In the genomic region with DNA sequence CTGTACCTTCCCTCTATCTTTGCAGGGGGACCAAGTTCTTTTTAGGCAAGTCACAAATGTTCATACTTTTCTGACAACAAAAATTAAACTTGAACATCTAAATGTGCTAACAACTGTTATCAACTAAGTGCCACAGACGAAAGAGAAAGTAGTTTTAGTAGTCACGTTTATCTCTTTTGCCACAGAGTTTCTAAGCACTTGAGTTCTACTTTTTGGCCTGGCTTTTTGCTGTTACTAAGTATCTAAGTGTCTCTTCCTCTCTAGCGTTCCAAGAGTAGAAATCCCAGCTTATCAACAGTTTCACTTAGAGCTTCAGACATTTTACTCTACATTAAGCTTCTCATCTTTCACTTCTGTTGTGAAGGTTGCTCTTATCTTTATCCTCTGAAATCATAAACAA, we compare ENCODE assay signal across 14 cellular contexts. TPM values are rescaled to one million over a fixed set of nuclear protein-coding genes. Genes with fewer than 3 reads are reported as not detected.
DNase-seq lines count a peak whose midpoint lies in the region; ATAC-seq, FAIRE-seq and TF ChIP-seq lines count a peak whose summit lies in the region.
"Had no signal": no experiment of that assay in that cellular context is flagged by ENCODE, and none has a peak within 500 bp of the region (broad histone marks: within the 10 kb centered on the region; RNA-seq: fewer than 3 reads in every experiment).

No MANE protein-coding gene starts in this region.

- DNase-seq in activated CD4-positive, alpha-beta T cell treated with anti-CD3 and anti-CD28 coated beads, Interleukin-2, amount 10 ng/mL, durations not matched to agents 7 days and 5 days, result no peak
- DNase-seq in activated CD4-positive, alpha-beta T cell treated with anti-CD3 and anti-CD28 coated beads for 48 hours, result no peak
- DNase-seq in psoas muscle (no peak), cerebellum (ENCODE audit: low spot score) (no peak), RCC 7860 (ENCODE audit: low spot score) (no peak), NCI-H82 (lab: John Stamatoyannopoulos, UW) (no peak)
- DNase-seq: brain microvascular endothelial cell, foreskin fibroblast, NCI-H1417, sigmoid colon had no signal

- H3K27me3 ChIP-seq in OCI-LY3 (ENCODE audit: low read depth, low read length) (no peaks in the 10 kb centered on the region), psoas muscle (ENCODE audit: insufficient read depth in 3 of 3, low read length in 2 of 3) (no peaks in the 10 kb centered on the region)
- H3K27me3 ChIP-seq: brain microvascular endothelial cell, sigmoid colon had no signal

- H3K4me3 Mint-ChIP-seq in activated CD4-positive, alpha-beta T cell treated with anti-CD3 and anti-CD28 coated beads, Interleukin-2, amount 10 ng/mL, durations not matched to agents 7 days and 5 days, result peak overlapping the region; percentile 5
- peak overlapping the region; percentile 4 for H3K4me3 Mint-ChIP-seq in dendritic cell treated with granulocyte-macrophage colony-stimulating factor and Interleukin-4, amounts not matched to agents 40 ng/mL and 50 ng/mL, for 4 days

- H3K4me2 ChIP-seq in OCI-LY3 (ENCODE audit: low read length), result peak overlapping the region; percentile 34
- H3K4me2 ChIP-seq: A549 had no signal

- H3K79me2 ChIP-seq in OCI-LY3 (ENCODE audit: low read length), result peaks cover 76% of the 10 kb centered on the region

- H4K20me1 ChIP-seq in OCI-LY3 (ENCODE audit: insufficient read depth, low read length), result peaks cover 36% of the 10 kb centered on the region

- no peak for TF ChIP-seq CTCF in OCI-LY3 (IDR thresholded peaks at IDR 0.05; ENCODE audit: low read depth, low read length)
- no peak for TF ChIP-seq CTCF in psoas muscle (IDR thresholded peaks at IDR 0.05)

- FAIRE-seq in RCC 7860 (lab: Jason Lieb, UNC), result no peak
- FAIRE-seq: A549 had no signal

- H2AFZ ChIP-seq in OCI-LY3 (ENCODE audit: low read depth, low read length), result no peak overlapping the region

- H3K36me3 ChIP-seq in OCI-LY3 (replicated peaks; ENCODE audit: low read depth, low read length), result peaks cover 19% of the 10 kb centered on the region
- peaks cover 0 to 14% of the 10 kb centered on the region in 2 donors for H3K36me3 ChIP-seq in psoas muscle (ENCODE audit: insufficient read depth in 1 of 2, low read depth in 1 of 2)
- H3K36me3 ChIP-seq: brain microvascular endothelial cell had no signal

- 33 to 61% (median 34%) methylated on average over 3 of the region's 3 CpGs for WGBS in psoas muscle, 3 donors

- no peak overlapping the region for H3K9ac ChIP-seq in OCI-LY3 (ENCODE audit: low read length)

- POLR2A ChIA-PET in activated CD4-positive, alpha-beta T cell treated with anti-CD3 and anti-CD28 coated beads, Interleukin-2, amount 10 ng/mL, durations not matched to agents 7 days and 5 days (lab: Charles Lee), result no interaction called here

- H3K4me3 ChIP-seq in OCI-LY3 (ENCODE audit: low read length) (peak overlapping the region; percentile 13; the same call in 1 of the 2 replicates), psoas muscle (no peak overlapping the region)
- H3K4me3 ChIP-seq: A549, lung, sigmoid colon had no signal

- CTCF ChIA-PET in activated CD4-positive, alpha-beta T cell treated with anti-CD3 and anti-CD28 coated beads, Interleukin-2, amount 10 ng/mL, durations not matched to agents 7 days and 5 days (lab: Charles Lee), result interaction anchor here (0.5 kb wide), 1 partner anchor 25 kb away, joined by 4 read pairs; no protein-coding TSS in a partner anchor

- peaks cover 32% of the 10 kb centered on the region for H3K36me3 Mint-ChIP-seq in activated CD4-positive, alpha-beta T cell treated with anti-CD3 and anti-CD28 coated beads, Interleukin-2, amount 10 ng/mL, durations not matched to agents 7 days and 5 days (ENCODE audit: low read depth)
- H3K36me3 Mint-ChIP-seq in dendritic cell treated with granulocyte-macrophage colony-stimulating factor and Interleukin-4, amounts not matched to agents 40 ng/mL and 50 ng/mL, for 4 days (ENCODE audit: low read depth), result peaks cover 70% of the 10 kb centered on the region

- no peaks in the 10 kb centered on the region for H3K9me3 Mint-ChIP-seq in activated CD4-positive, alpha-beta T cell treated with anti-CD3 and anti-CD28 coated beads, Interleukin-2, amount 10 ng/mL, durations not matched to agents 7 days and 5 days
- no peaks in the 10 kb centered on the region for H3K9me3 Mint-ChIP-seq in dendritic cell treated with granulocyte-macrophage colony-stimulating factor and Interleukin-4, amounts not matched to agents 40 ng/mL and 50 ng/mL, for 4 days

- peak overlapping the region; percentile 72 for H3K27ac Mint-ChIP-seq in activated CD4-positive, alpha-beta T cell treated with anti-CD3 and anti-CD28 coated beads, Interleukin-2, amount 10 ng/mL, durations not matched to agents 7 days and 5 days
- peak overlapping the region; percentile 61 for H3K27ac Mint-ChIP-seq in dendritic cell treated with granulocyte-macrophage colony-stimulating factor and Interleukin-4, amounts not matched to agents 40 ng/mL and 50 ng/mL, for 4 days

- H3K9me3 ChIP-seq in OCI-LY3 (ENCODE audit: insufficient read depth, low read length), result no peaks in the 10 kb centered on the region
- no peaks in the 10 kb centered on the region for H3K9me3 ChIP-seq in psoas muscle
- H3K9me3 ChIP-seq: A549, sigmoid colon had no signal

- H3K27ac ChIP-seq in OCI-LY3 (ENCODE audit: low read length) (no peak overlapping the region), psoas muscle (peak overlapping the region; percentile 23)
- H3K27ac ChIP-seq: A549, brain microvascular endothelial cell, sigmoid colon had no signal

- ATAC-seq in psoas muscle, result no peak
- ATAC-seq: A549 had no signal

- intact Hi-C loops in dendritic cell treated with granulocyte-macrophage colony-stimulating factor and Interleukin-4, amounts not matched to agents 40 ng/mL and 50 ng/mL, for 4 days (cut with micrococcal nuclease), result no loop called here
- intact Hi-C loops in psoas muscle (cut with DNase I), result no loop called here

- no peaks in the 10 kb centered on the region for H3K27me3 Mint-ChIP-seq in activated CD4-positive, alpha-beta T cell treated with anti-CD3 and anti-CD28 coated beads, Interleukin-2, amount 10 ng/mL, durations not matched to agents 7 days and 5 days
- no peaks in the 10 kb centered on the region for H3K27me3 Mint-ChIP-seq in dendritic cell treated with granulocyte-macrophage colony-stimulating factor and Interleukin-4, amounts not matched to agents 40 ng/mL and 50 ng/mL, for 4 days

- peaks cover 30% of the 10 kb centered on the region for H3K4me1 Mint-ChIP-seq in activated CD4-positive, alpha-beta T cell treated with anti-CD3 and anti-CD28 coated beads, Interleukin-2, amount 10 ng/mL, durations not matched to agents 7 days and 5 days
- H3K4me1 Mint-ChIP-seq in dendritic cell treated with granulocyte-macrophage colony-stimulating factor and Interleukin-4, amounts not matched to agents 40 ng/mL and 50 ng/mL, for 4 days (ENCODE audit: low read depth), result peaks cover 27% of the 10 kb centered on the region

- H3K4me1 ChIP-seq in OCI-LY3 (ENCODE audit: low read length), result peaks cover 12% of the 10 kb centered on the region
- H3K4me1 ChIP-seq in psoas muscle, result peaks cover 23% of the 10 kb centered on the region
- H3K4me1 ChIP-seq: A549 had no signal

RNA-seq across cellular contexts. Expression of a gene that starts 34.3 kb away (rescaled TPM):
- total RNA-seq in activated CD4-positive, alpha-beta T cell treated with anti-CD3 and anti-CD28 coated beads, Interleukin-2, amount 10 ng/mL, durations not matched to agents 7 days and 5 days, result 10 to 100 TPM; 73.4 to 75.4 TPM
- total RNA-seq in psoas muscle (10 to 100 TPM; 34.8 to 53.1 (median 43.1) TPM), cerebellum (19.4 TPM)
- polyA plus RNA-seq in psoas muscle, result 1 to 10 TPM; 3.4 to 9.4 (median 5.7) TPM

RNA-seq across cellular contexts. Expression of a gene that starts 58.0 kb away (rescaled TPM):
- total RNA-seq in activated CD4-positive, alpha-beta T cell treated with anti-CD3 and anti-CD28 coated beads, Interleukin-2, amount 10 ng/mL, durations not matched to agents 7 days and 5 days, result 100 to 1,000 TPM; 165 to 180 TPM
- total RNA-seq in psoas muscle, result 10 to 100 TPM; 47.1 to 75.4 (median 50.3) TPM
- 10 to 100 TPM; 23.1 to 40.4 (median 23.5) TPM for polyA plus RNA-seq in psoas muscle
- 31.1 TPM for total RNA-seq in cerebellum
